ENCODE assay signal across 13 cellular contexts in genomic region chr16:66293207-66293735, GRCh38.
"Had no signal": no experiment of that assay in that cellular context is flagged by ENCODE, and none has a peak within 500 bp of the region (broad histone marks: within the 10 kb centered on the region; RNA-seq: fewer than 3 reads in every experiment).

No MANE protein-coding gene starts in this region.

- H3K4me3 ChIP-seq: gastrocnemius medialis, heart right ventricle, left lung, mucosa of descending colon, smooth muscle cell, upper lobe of right lung had no signal

- H3K27ac Mint-ChIP-seq: naive thymus-derived CD4-positive, alpha-beta T cell; stimulated activated naive CD8-positive, alpha-beta T cell treated with anti-CD3 and anti-CD28 coated beads, Interleukin-15, Interleukin-2, amounts not matched to agents 100 ng/mL and 50 ng/mL, for 24 hours; T-helper 1 cell treated with Interleukin-12 subunit alpha and Interleukin-12 subunit beta and Interleukin-4 antibody, amounts not matched to agents 30 μg/mL and 1 μg/mL, for 36 hours had no signal

- H3K9me3 Mint-ChIP-seq: stimulated activated naive CD8-positive, alpha-beta T cell treated with anti-CD3 and anti-CD28 coated beads, Interleukin-15, Interleukin-2, amounts not matched to agents 100 ng/mL and 50 ng/mL, for 24 hours; T-helper 1 cell treated with Interleukin-12 subunit alpha and Interleukin-12 subunit beta and Interleukin-4 antibody, amounts not matched to agents 30 μg/mL and 1 μg/mL, for 36 hours had no signal

- H3K9me3 ChIP-seq: gastrocnemius medialis, heart right ventricle, left lung, mucosa of descending colon, neutrophil, upper lobe of right lung had no signal

- ATAC-seq: gastrocnemius medialis; heart right ventricle; left lung; mucosa of descending colon; naive thymus-derived CD4-positive, alpha-beta T cell; right cardiac atrium; upper lobe of right lung had no signal

- H3K4me1 Mint-ChIP-seq: naive thymus-derived CD4-positive, alpha-beta T cell had no signal

- H3K4me3 Mint-ChIP-seq: naive thymus-derived CD4-positive, alpha-beta T cell; stimulated activated naive CD8-positive, alpha-beta T cell treated with anti-CD3 and anti-CD28 coated beads, Interleukin-15, Interleukin-2, amounts not matched to agents 100 ng/mL and 50 ng/mL, for 24 hours; T-helper 1 cell treated with Interleukin-12 subunit alpha and Interleukin-12 subunit beta and Interleukin-4 antibody, amounts not matched to agents 30 μg/mL and 1 μg/mL, for 36 hours had no signal

- H3K27me3 ChIP-seq: gastrocnemius medialis, left lung, upper lobe of right lung had no signal

- H3K36me3 Mint-ChIP-seq: naive thymus-derived CD4-positive, alpha-beta T cell had no signal

- DNase-seq: activated CD4-positive, alpha-beta T cell treated with anti-CD3 and anti-CD28 coated beads for 48 hours; activated naive CD4-positive, alpha-beta T cell; gastrocnemius medialis; heart right ventricle; mucosa of descending colon; right cardiac atrium; upper lobe of right lung had no signal

- H3K27ac ChIP-seq: gastrocnemius medialis, heart right ventricle, left lung, neutrophil, upper lobe of right lung had no signal

- H3K4me1 ChIP-seq: gastrocnemius medialis, heart right ventricle, left lung, upper lobe of right lung had no signal

- H3K4me2 ChIP-seq: smooth muscle cell had no signal

- H3K36me3 ChIP-seq: gastrocnemius medialis, heart right ventricle, left lung, neutrophil, upper lobe of right lung had no signal
